Comparison of ENCODE assay signal across 1 cellular context in the genomic region with DNA sequence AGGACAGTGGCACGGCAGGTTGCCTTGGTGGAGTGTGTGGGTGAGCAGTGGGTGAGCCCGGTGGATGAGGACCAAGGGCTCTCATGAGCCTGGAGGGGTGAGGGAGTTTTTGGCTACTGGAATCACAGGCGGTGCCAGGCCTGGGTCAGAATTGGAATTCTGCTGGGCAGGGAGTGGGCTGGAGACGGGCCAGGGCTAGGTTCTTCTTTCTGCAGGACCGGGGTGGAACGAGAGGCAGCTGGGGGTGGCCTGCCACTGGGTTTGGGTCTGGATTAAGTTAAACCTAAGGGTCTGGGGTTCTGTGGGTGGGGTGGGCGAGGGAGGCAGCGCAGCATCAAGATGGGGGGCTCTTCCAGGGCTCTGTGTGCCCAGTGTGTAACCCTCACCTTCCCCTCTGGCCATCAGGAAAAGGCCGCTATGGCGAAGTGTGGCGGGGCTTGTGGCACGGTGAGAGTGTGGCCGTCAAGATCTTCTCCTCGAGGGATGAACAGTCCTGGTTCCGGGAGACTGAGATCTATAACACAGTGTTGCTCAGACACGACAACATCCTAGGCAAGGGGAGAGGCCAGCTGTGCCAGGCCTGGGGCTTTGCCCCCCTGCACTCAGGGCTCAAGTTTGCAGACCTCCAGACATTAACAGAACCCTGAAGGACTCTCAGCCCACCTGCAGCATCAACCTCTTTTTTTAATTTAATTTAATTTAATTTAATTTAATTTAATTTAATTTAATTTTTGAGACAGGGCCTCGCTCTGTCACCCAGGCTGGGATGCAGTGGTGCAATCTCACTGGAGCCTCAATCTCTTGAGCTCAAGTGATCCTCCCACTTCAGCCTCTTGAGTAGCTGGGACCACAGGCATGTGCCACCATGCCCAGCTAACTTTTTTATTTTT.
TF ChIP-seq lines count a peak whose summit lies in the region.

No MANE protein-coding gene starts in this region.

TF ChIP-seq in H1, 55 proteins besides CTCF, POLR2A, EP300 and RAD21:
- TF ChIP-seq, protein P1, sequence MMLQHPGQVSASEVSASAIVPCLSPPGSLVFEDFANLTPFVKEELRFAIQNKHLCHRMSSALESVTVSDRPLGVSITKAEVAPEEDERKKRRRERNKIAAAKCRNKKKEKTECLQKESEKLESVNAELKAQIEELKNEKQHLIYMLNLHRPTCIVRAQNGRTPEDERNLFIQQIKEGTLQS (IDR thresholded peaks at IDR 0.05; ENCODE audit: insufficient read depth, low read depth, low read length): no peak
- TF ChIP-seq CREB1 (IDR thresholded peaks at IDR 0.05) (no peak), NANOG (IDR thresholded peaks at IDR 0.05; ENCODE audit: insufficient read depth, low read depth, low read length, poor library complexity, severe bottlenecking) (no peak), TEAD4 (IDR thresholded peaks at IDR 0.05; ENCODE audit: low read depth, low read length) (no peak), RXRA (IDR thresholded peaks at IDR 0.05; ENCODE audit: insufficient read depth, low read depth, low read length) (no peak), CEBPB (IDR thresholded peaks at IDR 0.05; ENCODE audit: low read depth, low read length) (no peak), GTF2F1 (IDR thresholded peaks at IDR 0.05; ENCODE audit: borderline replicate concordance, low read depth, low read length) (no peak), RNF2 (IDR thresholded peaks at IDR 0.05; ENCODE audit: borderline replicate concordance, low read depth, low read length, missing control alignments, poor library complexity, severe bottlenecking) (no peak), CBX5 (IDR thresholded peaks at IDR 0.05; ENCODE audit: low read depth, low read length) (no peak), SAP30 (IDR thresholded peaks at IDR 0.05; ENCODE audit: insufficient read depth, insufficient replicate concordance, low read length) (no peak), SUZ12 (IDR thresholded peaks at IDR 0.05; ENCODE audit: low read length) (no peak), JUN (IDR thresholded peaks at IDR 0.05; ENCODE audit: low read depth, low read length) (no peak), YY1 (IDR thresholded peaks at IDR 0.05; ENCODE audit: low read depth, low read length) (no peak), CBX8 (IDR thresholded peaks at IDR 0.05; ENCODE audit: borderline replicate concordance, low read depth, low read length) (no peak), BRCA1 (IDR thresholded peaks at IDR 0.05; ENCODE audit: low read depth, low read length) (no peak)
- TF ChIP-seq, protein P2, sequence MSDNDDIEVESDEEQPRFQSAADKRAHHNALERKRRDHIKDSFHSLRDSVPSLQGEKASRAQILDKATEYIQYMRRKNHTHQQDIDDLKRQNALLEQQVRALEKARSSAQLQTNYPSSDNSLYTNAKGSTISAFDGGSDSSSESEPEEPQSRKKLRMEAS (IDR thresholded peaks at IDR 0.05): no peak
- TF ChIP-seq, protein P3, sequence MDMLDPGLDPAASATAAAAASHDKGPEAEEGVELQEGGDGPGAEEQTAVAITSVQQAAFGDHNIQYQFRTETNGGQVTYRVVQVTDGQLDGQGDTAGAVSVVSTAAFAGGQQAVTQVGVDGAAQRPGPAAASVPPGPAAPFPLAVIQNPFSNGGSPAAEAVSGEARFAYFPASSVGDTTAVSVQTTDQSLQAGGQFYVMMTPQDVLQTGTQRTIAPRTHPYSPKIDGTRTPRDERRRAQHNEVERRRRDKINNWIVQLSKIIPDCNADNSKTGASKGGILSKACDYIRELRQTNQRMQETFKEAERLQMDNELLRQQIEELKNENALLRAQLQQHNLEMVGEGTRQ (IDR thresholded peaks at IDR 0.05; ENCODE audit: low read length): no peak
